Comparison of ENCODE assay signal across 1 cellular context in genomic region chr17:27456681-27457404, GRCh38.
TF ChIP-seq lines count a peak whose summit lies in the region.

No MANE protein-coding gene starts in this region.

TF ChIP-seq in HEK293, 187 proteins besides CTCF, POLR2A, EP300 and RAD21 (continued from another document and continues in another):
- TF ChIP-seq, protein P1, sequence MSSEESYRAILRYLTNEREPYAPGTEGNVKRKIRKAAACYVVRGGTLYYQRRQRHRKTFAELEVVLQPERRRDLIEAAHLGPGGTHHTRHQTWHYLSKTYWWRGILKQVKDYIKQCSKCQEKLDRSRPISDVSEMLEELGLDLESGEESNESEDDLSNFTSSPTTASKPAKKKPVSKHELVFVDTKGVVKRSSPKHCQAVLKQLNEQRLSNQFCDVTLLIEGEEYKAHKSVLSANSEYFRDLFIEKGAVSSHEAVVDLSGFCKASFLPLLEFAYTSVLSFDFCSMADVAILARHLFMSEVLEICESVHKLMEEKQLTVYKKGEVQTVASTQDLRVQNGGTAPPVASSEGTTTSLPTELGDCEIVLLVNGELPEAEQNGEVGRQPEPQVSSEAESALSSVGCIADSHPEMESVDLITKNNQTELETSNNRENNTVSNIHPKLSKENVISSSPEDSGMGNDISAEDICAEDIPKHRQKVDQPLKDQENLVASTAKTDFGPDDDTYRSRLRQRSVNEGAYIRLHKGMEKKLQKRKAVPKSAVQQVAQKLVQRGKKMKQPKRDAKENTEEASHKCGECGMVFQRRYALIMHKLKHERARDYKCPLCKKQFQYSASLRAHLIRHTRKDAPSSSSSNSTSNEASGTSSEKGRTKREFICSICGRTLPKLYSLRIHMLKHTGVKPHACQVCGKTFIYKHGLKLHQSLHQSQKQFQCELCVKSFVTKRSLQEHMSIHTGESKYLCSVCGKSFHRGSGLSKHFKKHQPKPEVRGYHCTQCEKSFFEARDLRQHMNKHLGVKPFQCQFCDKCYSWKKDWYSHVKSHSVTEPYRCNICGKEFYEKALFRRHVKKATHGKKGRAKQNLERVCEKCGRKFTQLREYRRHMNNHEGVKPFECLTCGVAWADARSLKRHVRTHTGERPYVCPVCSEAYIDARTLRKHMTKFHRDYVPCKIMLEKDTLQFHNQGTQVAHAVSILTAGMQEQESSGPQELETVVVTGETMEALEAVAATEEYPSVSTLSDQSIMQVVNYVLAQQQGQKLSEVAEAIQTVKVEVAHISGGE (tag by site-specific recombination; conservative IDR thresholded peaks at IDR 0.05; ENCODE audit: low read depth) = no peak
- TF ChIP-seq ZNF624 (tag by site-specific recombination; IDR thresholded peaks at IDR 0.05) (no peak), ZNF214 (tag by site-specific recombination; IDR thresholded peaks at IDR 0.05; ENCODE audit: borderline replicate concordance) (no peak), ZNF645 (tag by site-specific recombination; IDR thresholded peaks at IDR 0.05) (no peak), ZNF112 (tag by site-specific recombination; IDR thresholded peaks at IDR 0.05) (no peak), ZNF704 (tag by site-specific recombination; IDR thresholded peaks at IDR 0.05) (no peak), ZSCAN16 (tag by site-specific recombination; IDR thresholded peaks at IDR 0.05) (no peak), ZNF24 (tag by site-specific recombination; IDR thresholded peaks at IDR 0.05) (no peak), ZBTB1 (tag by site-specific recombination; IDR thresholded peaks at IDR 0.05) (no peak), ZNF488 (tag by site-specific recombination; IDR thresholded peaks at IDR 0.05) (no peak), ZNF48 (tag by site-specific recombination; IDR thresholded peaks at IDR 0.05) (no peak), ZNF324 (tag by site-specific recombination; IDR thresholded peaks at IDR 0.05) (no peak), ZNF302 (tag by site-specific recombination; IDR thresholded peaks at IDR 0.05; ENCODE audit: low read depth) (no peak), RBAK (tag by site-specific recombination; IDR thresholded peaks at IDR 0.05) (no peak), ZNF830 (tag by site-specific recombination; IDR thresholded peaks at IDR 0.05; ENCODE audit: low read depth) (no peak), ZBTB7A (tag by site-specific recombination; IDR thresholded peaks at IDR 0.05; ENCODE audit: low read depth) (no peak), ZFP37 (tag by site-specific recombination; IDR thresholded peaks at IDR 0.05) (no peak), SP2 (tag by site-specific recombination; IDR thresholded peaks at IDR 0.05) (peak; percentile 49), PRDM6 (tag by site-specific recombination; IDR thresholded peaks at IDR 0.05) (no peak), ZNF529 (tag by site-specific recombination; IDR thresholded peaks at IDR 0.05; ENCODE audit: insufficient replicate concordance) (no peak), PRDM10 (tag by site-specific recombination; IDR thresholded peaks at IDR 0.05) (peak; percentile 53), ZNF223 (tag by site-specific recombination; IDR thresholded peaks at IDR 0.05) (no peak), ZBTB20 (tag by site-specific recombination; IDR thresholded peaks at IDR 0.05) (0 out of 2 replicates have a peak, but pooled peaks have one; percentile 56), ZBTB10 (tag by site-specific recombination; IDR thresholded peaks at IDR 0.05) (no peak), ZNF341 (tag by site-specific recombination; IDR thresholded peaks at IDR 0.05; ENCODE audit: low read depth) (peak; percentile 98), ZNF19 (tag by site-specific recombination; IDR thresholded peaks at IDR 0.05; ENCODE audit: low read depth) (no peak), ZNF114 (tag by site-specific recombination; IDR thresholded peaks at IDR 0.05) (no peak), ZNF23 (tag by site-specific recombination; IDR thresholded peaks at IDR 0.05; ENCODE audit: borderline replicate concordance) (no peak)
- TF ChIP-seq, protein P2, sequence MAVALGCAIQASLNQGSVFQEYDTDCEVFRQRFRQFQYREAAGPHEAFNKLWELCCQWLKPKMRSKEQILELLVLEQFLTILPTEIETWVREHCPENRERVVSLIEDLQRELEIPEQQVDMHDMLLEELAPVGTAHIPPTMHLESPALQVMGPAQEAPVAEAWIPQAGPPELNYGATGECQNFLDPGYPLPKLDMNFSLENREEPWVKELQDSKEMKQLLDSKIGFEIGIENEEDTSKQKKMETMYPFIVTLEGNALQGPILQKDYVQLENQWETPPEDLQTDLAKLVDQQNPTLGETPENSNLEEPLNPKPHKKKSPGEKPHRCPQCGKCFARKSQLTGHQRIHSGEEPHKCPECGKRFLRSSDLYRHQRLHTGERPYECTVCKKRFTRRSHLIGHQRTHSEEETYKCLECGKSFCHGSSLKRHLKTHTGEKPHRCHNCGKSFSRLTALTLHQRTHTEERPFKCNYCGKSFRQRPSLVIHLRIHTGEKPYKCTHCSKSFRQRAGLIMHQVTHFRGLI (tag by site-specific recombination; IDR thresholded peaks at IDR 0.05) = peak; percentile 85
- TF ChIP-seq, protein P3, sequence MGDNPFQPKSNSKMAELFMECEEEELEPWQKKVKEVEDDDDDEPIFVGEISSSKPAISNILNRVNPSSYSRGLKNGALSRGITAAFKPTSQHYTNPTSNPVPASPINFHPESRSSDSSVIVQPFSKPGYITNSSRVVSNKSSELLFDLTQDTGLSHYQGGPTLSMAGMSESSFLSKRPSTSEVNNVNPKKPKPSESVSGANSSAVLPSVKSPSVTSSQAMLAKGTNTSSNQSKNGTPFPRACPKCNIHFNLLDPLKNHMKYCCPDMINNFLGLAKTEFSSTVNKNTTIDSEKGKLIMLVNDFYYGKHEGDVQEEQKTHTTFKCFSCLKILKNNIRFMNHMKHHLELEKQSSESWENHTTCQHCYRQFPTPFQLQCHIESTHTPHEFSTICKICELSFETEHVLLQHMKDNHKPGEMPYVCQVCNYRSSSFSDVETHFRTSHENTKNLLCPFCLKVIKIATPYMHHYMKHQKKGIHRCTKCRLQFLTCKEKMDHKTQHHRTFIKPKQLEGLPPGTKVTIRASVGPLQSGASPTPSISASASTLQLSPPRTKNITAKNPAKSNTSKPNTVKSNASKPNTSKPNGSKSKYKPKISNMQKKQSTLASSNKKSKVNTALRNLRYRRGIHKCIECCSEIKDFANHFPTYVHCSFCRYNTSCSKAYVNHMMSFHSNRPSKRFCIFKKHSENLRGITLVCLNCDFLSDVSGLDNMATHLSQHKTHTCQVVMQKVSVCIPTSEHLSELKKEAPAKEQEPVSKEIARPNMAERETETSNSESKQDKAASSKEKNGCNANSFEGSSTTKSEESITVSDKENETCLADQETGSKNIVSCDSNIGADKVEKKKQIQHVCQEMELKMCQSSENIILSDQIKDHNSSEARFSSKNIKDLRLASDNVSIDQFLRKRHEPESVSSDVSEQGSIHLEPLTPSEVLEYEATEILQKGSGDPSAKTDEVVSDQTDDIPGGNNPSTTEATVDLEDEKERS (tag by site-specific recombination; IDR thresholded peaks at IDR 0.05) = no peak
- TF ChIP-seq, protein P4, sequence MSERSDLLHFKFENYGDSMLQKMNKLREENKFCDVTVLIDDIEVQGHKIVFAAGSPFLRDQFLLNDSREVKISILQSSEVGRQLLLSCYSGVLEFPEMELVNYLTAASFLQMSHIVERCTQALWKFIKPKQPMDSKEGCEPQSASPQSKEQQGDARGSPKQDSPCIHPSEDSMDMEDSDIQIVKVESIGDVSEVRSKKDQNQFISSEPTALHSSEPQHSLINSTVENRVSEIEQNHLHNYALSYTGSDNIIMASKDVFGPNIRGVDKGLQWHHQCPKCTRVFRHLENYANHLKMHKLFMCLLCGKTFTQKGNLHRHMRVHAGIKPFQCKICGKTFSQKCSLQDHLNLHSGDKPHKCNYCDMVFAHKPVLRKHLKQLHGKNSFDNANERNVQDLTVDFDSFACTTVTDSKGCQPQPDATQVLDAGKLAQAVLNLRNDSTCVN (tag by site-specific recombination; optimal IDR thresholded peaks at IDR 0.05) = peak; percentile 65
- TF ChIP-seq, protein P5, sequence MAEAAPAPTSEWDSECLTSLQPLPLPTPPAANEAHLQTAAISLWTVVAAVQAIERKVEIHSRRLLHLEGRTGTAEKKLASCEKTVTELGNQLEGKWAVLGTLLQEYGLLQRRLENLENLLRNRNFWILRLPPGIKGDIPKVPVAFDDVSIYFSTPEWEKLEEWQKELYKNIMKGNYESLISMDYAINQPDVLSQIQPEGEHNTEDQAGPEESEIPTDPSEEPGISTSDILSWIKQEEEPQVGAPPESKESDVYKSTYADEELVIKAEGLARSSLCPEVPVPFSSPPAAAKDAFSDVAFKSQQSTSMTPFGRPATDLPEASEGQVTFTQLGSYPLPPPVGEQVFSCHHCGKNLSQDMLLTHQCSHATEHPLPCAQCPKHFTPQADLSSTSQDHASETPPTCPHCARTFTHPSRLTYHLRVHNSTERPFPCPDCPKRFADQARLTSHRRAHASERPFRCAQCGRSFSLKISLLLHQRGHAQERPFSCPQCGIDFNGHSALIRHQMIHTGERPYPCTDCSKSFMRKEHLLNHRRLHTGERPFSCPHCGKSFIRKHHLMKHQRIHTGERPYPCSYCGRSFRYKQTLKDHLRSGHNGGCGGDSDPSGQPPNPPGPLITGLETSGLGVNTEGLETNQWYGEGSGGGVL (tag by site-specific recombination; IDR thresholded peaks at IDR 0.05) = no peak
